ENCODE assay signal across 19 cellular contexts in the genomic region with DNA sequence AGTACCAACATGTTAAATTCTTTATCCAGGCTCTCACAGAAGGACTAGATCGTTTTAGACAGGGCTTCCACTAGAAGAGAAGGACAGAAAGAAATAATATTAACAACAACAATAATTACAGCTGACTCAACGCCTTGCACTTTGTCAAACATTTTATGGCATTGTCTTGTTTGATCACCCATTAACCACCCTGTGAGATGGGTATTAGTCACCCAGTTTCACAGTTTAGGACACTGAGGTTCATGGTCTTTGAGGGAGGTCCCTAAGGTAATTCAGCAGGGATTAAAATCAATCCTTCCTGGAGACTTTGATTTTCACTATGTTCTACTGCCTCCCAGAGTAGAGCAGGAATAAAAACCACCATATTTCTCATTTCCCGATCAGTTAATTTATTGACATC. TPM values are rescaled to one million over a fixed set of nuclear protein-coding genes. Genes with fewer than 3 reads are reported as not detected.
DNase-seq lines count a peak whose midpoint lies in the region; ATAC-seq, FAIRE-seq and TF ChIP-seq lines count a peak whose summit lies in the region.
"Had no signal": no experiment of that assay in that cellular context is flagged by ENCODE, and none has a peak within 500 bp of the region (broad histone marks: within the 10 kb centered on the region; RNA-seq: fewer than 3 reads in every experiment).

No MANE protein-coding gene starts in this region.

- intact Hi-C loops in HepG2 (cut with micrococcal nuclease; ENCODE audit: unreplicated experiment) (no loop called here), ovary (cut with DNase I) (no loop called here)

- no peak for DNase-seq in HepG2 (ENCODE audit: low spot score)
- DNase-seq in RKO (ENCODE audit: low spot score): peak; percentile 49
- peak; percentile 33 for DNase-seq in fibroblast of the aortic adventitia (ENCODE audit: low read depth)
- DNase-seq in activated CD4-positive, alpha-beta T cell treated with anti-CD3 and anti-CD28 coated beads for 48 hours: no peak
- DNase-seq in ovary: no peak
- DNase-seq: activated T-cell treated with anti-CD3 and anti-CD28 coated beads, Interleukin-2, amount 50 U/mL, for 1 hour; DMS79; foreskin melanocyte; islet precursor cell; MV-4-11; NCI-H345; psoas muscle; stimulated activated CD4-positive, alpha-beta T cell treated with anti-CD3 and anti-CD28 coated beads, Interleukin-1b, Interleukin-23, amount 100 ng/mL, for 48 hours; tibial artery had no signal

- H3K27ac ChIP-seq in liver (ENCODE audit: low read depth in 1 of 2, low read length in 2 of 2) (no peak overlapping the region), HepG2 (ENCODE audit: extremely low read length, insufficient read depth, low read length) (no peak overlapping the region), ovary (no peak overlapping the region)
- H3K27ac ChIP-seq: psoas muscle, tibial artery had no signal

- CTCF ChIA-PET in HepG2 (lab: Yijun Ruan, JAX; ENCODE audit: low intra/inter-chr PET ratio, low total read pairs): no interaction called here

- no TSS peak for BruUV-seq in HepG2 (replicated peaks; lab: Mats Ljungman, UMichigan)

- no peak overlapping the region for H3K4me2 ChIP-seq in HepG2 (ENCODE audit: low read depth, low read length)

- TF ChIP-seq CTCF in liver (IDR thresholded peaks at IDR 0.05; ENCODE audit: low read depth, low read length, missing input control) (no peak), HepG2 (CRISPR knock-in tag; IDR thresholded peaks at IDR 0.05) (no peak), fibroblast of the aortic adventitia (IDR thresholded peaks at IDR 0.05; ENCODE audit: insufficient read depth, low read length) (peak; percentile 11), ovary (IDR thresholded peaks at IDR 0.05) (no peak)

- ATAC-seq in HepG2 (no peak), HG03520 (IDR thresholded peaks at IDR 0.05; ENCODE audit: unreplicated experiment) (no peak), HG03342 (IDR thresholded peaks at IDR 0.05; ENCODE audit: unreplicated experiment) (no peak)
- ATAC-seq: GM12878, psoas muscle had no signal

- WGBS in liver: 64% methylated on average over 3 of the region's 3 CpGs
- 2% methylated on average over 3 of the region's 3 CpGs for WGBS in HepG2 (ENCODE audit: low lambda C conversion rate)
- WGBS in ovary, 3 donors: 57 to 71% (median 63%) methylated on average over 3 of the region's 3 CpGs

- POLR2A ChIA-PET in HepG2 (lab: Yijun Ruan, JAX): no interaction called here

- no peaks in the 10 kb centered on the region for H4K20me1 ChIP-seq in HepG2 (ENCODE audit: insufficient read depth, low read length)

- no peaks in the 10 kb centered on the region for H3K79me2 ChIP-seq in HepG2 (ENCODE audit: insufficient read depth, low read length)

- TF ChIP-seq EP300 in HepG2 (IDR thresholded peaks at IDR 0.05; ENCODE audit: low read depth in 2 of 2, low read length in 2 of 2) (no peak), HepG2 (CRISPR knock-in tag; IDR thresholded peaks at IDR 0.05; ENCODE audit: borderline replicate concordance) (no peak), ovary (IDR thresholded peaks at IDR 0.05) (no peak)

- no peak for TF ChIP-seq POLR2A in HepG2 (IDR thresholded peaks at IDR 0.05; ENCODE audit: insufficient read depth in 1 of 2, low read depth in 2 of 2, low read length in 2 of 2)
- no peak for TF ChIP-seq POLR2A in ovary (IDR thresholded peaks at IDR 0.05)

- peak; percentile 18 to 19 for TF ChIP-seq RAD21 in liver (IDR thresholded peaks at IDR 0.05)
- TF ChIP-seq RAD21 in HepG2 (CRISPR knock-in tag; IDR thresholded peaks at IDR 0.05): no peak

- in situ Hi-C loops in HepG2 (cut with HindIII; ENCODE audit: extremely low pct_ligation_motif_present, low pct_unique_long_range_greater_than_20kb): no loop called here

- H3K9ac ChIP-seq in liver (ENCODE audit: low read depth in 1 of 2, low read length in 2 of 2): no peak overlapping the region
- no peak overlapping the region for H3K9ac ChIP-seq in HepG2 (ENCODE audit: insufficient read depth, low read depth, low read length)

- no peak for FAIRE-seq in HepG2 (lab: Jason Lieb, UNC)
- FAIRE-seq: GM12878 had no signal

- no peaks in the 10 kb centered on the region for H3K4me1 ChIP-seq in liver (ENCODE audit: control insufficient read depth in 4 of 4, insufficient read depth in 4 of 4, low read length in 3 of 4)
- no peaks in the 10 kb centered on the region for H3K4me1 ChIP-seq in HepG2 (ENCODE audit: insufficient read depth, low read length)
- no peaks in the 10 kb centered on the region for H3K4me1 ChIP-seq in ovary (ENCODE audit: insufficient read depth)
- H3K4me1 ChIP-seq: psoas muscle, tibial artery had no signal

- H3K4me3 ChIP-seq in liver (ENCODE audit: low read depth in 1 of 3, low read length in 3 of 3): no peak overlapping the region
- H3K4me3 ChIP-seq in HepG2 (replicated peaks in 1 of 3; ENCODE audit: insufficient read depth in 1 of 3, low read depth in 2 of 3, low read length in 3 of 3): no peak overlapping the region
- no peak overlapping the region for H3K4me3 ChIP-seq in fibroblast of the aortic adventitia (ENCODE audit: low read depth, low read length)
- H3K4me3 ChIP-seq in ovary: no peak overlapping the region
- H3K4me3 ChIP-seq: GM12878, psoas muscle, tibial artery had no signal

- no peaks in the 10 kb centered on the region for H3K36me3 ChIP-seq in liver (ENCODE audit: control insufficient read depth in 4 of 4, insufficient read depth in 3 of 4, low read depth in 1 of 4, low read length in 3 of 4)
- H3K36me3 ChIP-seq in HepG2 (replicated peaks in 1 of 2; ENCODE audit: control insufficient read depth in 1 of 2, insufficient read depth in 2 of 2, low read length in 2 of 2): no peaks in the 10 kb centered on the region
- H3K36me3 ChIP-seq in ovary: no peaks in the 10 kb centered on the region
- H3K36me3 ChIP-seq: tibial artery had no signal

- H2AFZ ChIP-seq in HepG2 (ENCODE audit: low read length): no peak overlapping the region

- H3K27me3 ChIP-seq in liver (ENCODE audit: control insufficient read depth in 4 of 4, insufficient read depth in 4 of 4, low read length in 3 of 4): no peaks in the 10 kb centered on the region
- no peaks in the 10 kb centered on the region for H3K27me3 ChIP-seq in HepG2 (ENCODE audit: control insufficient read depth in 1 of 2, insufficient read depth in 2 of 2, low read length in 2 of 2)
- no peaks in the 10 kb centered on the region for H3K27me3 ChIP-seq in ovary
- H3K27me3 ChIP-seq: tibial artery had no signal

- H3K9me3 ChIP-seq in liver (ENCODE audit: control insufficient read depth in 4 of 4, low read length in 3 of 4) (no peaks in the 10 kb centered on the region), HepG2 (ENCODE audit: low read length) (peaks cover 7% of the 10 kb centered on the region; the same call in 1 of the 2 replicates), ovary (no peaks in the 10 kb centered on the region)
- H3K9me3 ChIP-seq: psoas muscle, tibial artery had no signal

TF ChIP-seq in HepG2, 621 proteins besides CTCF, POLR2A, EP300 and RAD21 (continues in another document):
- TF ChIP-seq, protein P1, sequence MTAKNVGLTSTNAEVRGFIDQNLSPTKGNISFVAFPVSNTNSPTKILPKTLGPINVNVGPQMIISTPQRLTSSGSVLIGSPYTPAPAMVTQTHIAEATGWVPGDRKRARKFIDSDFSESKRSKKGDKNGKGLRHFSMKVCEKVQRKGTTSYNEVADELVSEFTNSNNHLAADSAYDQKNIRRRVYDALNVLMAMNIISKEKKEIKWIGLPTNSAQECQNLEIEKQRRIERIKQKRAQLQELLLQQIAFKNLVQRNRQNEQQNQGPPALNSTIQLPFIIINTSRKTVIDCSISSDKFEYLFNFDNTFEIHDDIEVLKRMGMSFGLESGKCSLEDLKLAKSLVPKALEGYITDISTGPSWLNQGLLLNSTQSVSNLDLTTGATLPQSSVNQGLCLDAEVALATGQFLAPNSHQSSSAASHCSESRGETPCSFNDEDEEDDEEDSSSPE (CRISPR knock-in tag; IDR thresholded peaks at IDR 0.05): no peak
- TF ChIP-seq NFYB (CRISPR knock-in tag; IDR thresholded peaks at IDR 0.05): no peak

RNA-seq across cellular contexts. Expression of gene BNC2, which starts 51.4 kb away (rescaled TPM):
- total RNA-seq in liver (under 1 TPM; 0.09 to 0.67 TPM), HepG2 (2016; rRNA removed; fragmentation: Illumina TruSeq; extraction: Trizol) (not detected in 2 replicates), fibroblast of the aortic adventitia (ENCODE audit: low replicate concordance) (48.7 and 53.3 TPM in 2 replicates), ovary (100 to 1,000 TPM in 5 of 7 donors, 10 to 100 TPM in 2; 47.9 to 232 (median 201) TPM)
- polyA plus RNA-seq in liver (under 1 TPM; 0.07 TPM), HepG2 (2011; rRNA removed) (not detected in 2 replicates), ovary (10 to 100 TPM; 17.2 to 36.1 TPM)
- not detected in 2 replicates for total RNA-seq in HepG2 (2016; cell fraction: cytosol; rRNA removed; fragmentation: Illumina TruSeq; extraction: Trizol; ENCODE audit: low read depth)
- not detected in 2 replicates for total RNA-seq in HepG2 (2016; cell fraction: insoluble cytoplasmic fraction; rRNA removed; fragmentation: Illumina TruSeq; extraction: Trizol)
- not detected in 2 replicates for total RNA-seq in HepG2 (2016; cell fraction: membrane; rRNA removed; fragmentation: Illumina TruSeq; extraction: Trizol)
- total RNA-seq in HepG2 (2016; cell fraction: nucleus; rRNA removed; fragmentation: Illumina TruSeq; extraction: Trizol): not detected in 2 replicates
- not detected in 2 replicates for polyA plus RNA-seq in HepG2 (2011; cell fraction: cytosol; rRNA removed)
- polyA plus RNA-seq in HepG2 (2011; cell fraction: nucleus; rRNA removed): not detected in 2 replicates
- not detected in 2 replicates for polyA plus RNA-seq in HepG2 (2012)
- polyA plus RNA-seq in HepG2 (2016; cell fraction: cytosol; fragmentation: Illumina TruSeq; extraction: Trizol; ENCODE audit: low read depth): not detected in 2 replicates
- polyA plus RNA-seq in HepG2 (2016; cell fraction: insoluble cytoplasmic fraction; fragmentation: Illumina TruSeq; extraction: Trizol; ENCODE audit: low read depth): not detected in 2 replicates
- not detected in 2 replicates for polyA plus RNA-seq in HepG2 (2016; cell fraction: membrane; fragmentation: Illumina TruSeq; extraction: Trizol; ENCODE audit: low read depth)
- polyA plus RNA-seq in HepG2 (2016; cell fraction: nucleus; fragmentation: Illumina TruSeq; extraction: Trizol; ENCODE audit: insufficient read depth, low read depth): not detected in 2 replicates
- 4.4 TPM in 1 of 2 replicates, not detected in the other for polyA minus RNA-seq in HepG2 (2011; rRNA and poly(A)+ RNA removed; ENCODE audit: low replicate concordance)
- not detected in 2 replicates for polyA minus RNA-seq in HepG2 (2011; cell fraction: cytosol; rRNA and poly(A)+ RNA removed)
- not detected in 2 replicates for polyA minus RNA-seq in HepG2 (2011; cell fraction: nucleus; rRNA and poly(A)+ RNA removed)
- total RNA-seq: T-helper 1 cell treated with Interleukin-12 subunit alpha and Interleukin-12 subunit beta and Interleukin-4 antibody, amounts not matched to agents 30 ng/mL and 1 ng/mL, for 36 hours had no signal

Comparison
In these comparisons a context has a peak if more than half of its experiments do, and no peak if none do; other contexts are left out.
1. DNase-seq: peak in RKO (single experiment) and fibroblast of the aortic adventitia (single experiment); none in HepG2 (single experiment), activated CD4-positive, alpha-beta T cell treated with anti-CD3 and anti-CD28 coated beads for 48 hours (single experiment) and ovary (0 of 5).
2. RNA of gene BNC2, which starts 51.4 kb away (total RNA-seq): 47.9 to 232 TPM in ovary and 48.7 to 53.3 TPM in fibroblast of the aortic adventitia; 0.09 to 0.67 TPM in liver and not detected in HepG2; every median in the first group is over 10 times any median in the second.